In the genomic region with DNA sequence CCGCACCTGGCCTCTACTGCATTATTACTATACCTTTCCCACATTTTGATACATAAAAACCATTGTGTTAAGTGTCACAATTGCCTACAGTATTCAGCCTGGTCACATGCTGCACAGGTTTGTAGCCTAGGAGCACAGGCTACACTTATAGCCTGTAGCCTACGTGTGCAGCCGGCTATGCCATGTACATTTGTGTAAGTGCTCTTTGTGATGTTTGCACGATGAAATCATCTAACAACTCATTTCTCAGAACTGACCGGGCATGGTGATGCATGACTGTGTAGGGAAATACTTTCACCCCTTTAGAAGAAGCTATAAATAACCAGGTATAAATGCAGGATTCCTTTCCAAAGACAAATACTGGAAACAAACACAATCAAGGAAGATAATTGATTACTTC, we compare ENCODE assay signal across 12 cellular contexts. TPM values are rescaled to one million over a fixed set of nuclear protein-coding genes. Genes with fewer than 3 reads are reported as not detected.
DNase-seq lines count a peak whose midpoint lies in the region; ATAC-seq, FAIRE-seq and TF ChIP-seq lines count a peak whose summit lies in the region.
"Had no signal": no experiment of that assay in that cellular context is flagged by ENCODE, and none has a peak within 500 bp of the region (broad histone marks: within the 10 kb centered on the region; RNA-seq: fewer than 3 reads in every experiment).

No MANE protein-coding gene starts in this region.

- no peak for ATAC-seq in stimulated activated effector memory CD8-positive, alpha-beta T cell treated with anti-CD3 and anti-CD28 coated beads, Interleukin-12 subunit alpha, Interleukin-12 subunit beta, amount 100 ng/mL, for 72 hours

- DNase-seq in EL (peak; percentile 81), RCC 7860 (ENCODE audit: low spot score) (peak; percentile 79), epithelial cell of esophagus (ENCODE audit: low read depth) (peak; percentile 97), osteoblast (ENCODE audit: insufficient read length, low spot score, missing footprints) (no peak), GOT3 (lab: John Stamatoyannopoulos, UW) (no peak), endodermal cell (no peak), germinal center (ENCODE audit: low spot score) (no peak)
- DNase-seq in stimulated activated effector memory CD8-positive, alpha-beta T cell treated with anti-CD3 and anti-CD28 coated beads, Interleukin-12 subunit alpha, Interleukin-12 subunit beta, amount 100 ng/mL, for 72 hours (ENCODE audit: low spot score in 2 of 2) = no peak
- DNase-seq: adrenal gland, NCI-H1105, retina, T-helper 9 cell had no signal

- no peak overlapping the region for H2AFZ ChIP-seq in osteoblast (ENCODE audit: low read length)

- H3K9me3 Mint-ChIP-seq in stimulated activated effector memory CD8-positive, alpha-beta T cell treated with anti-CD3 and anti-CD28 coated beads, Interleukin-12 subunit alpha, Interleukin-12 subunit beta, amount 100 ng/mL, for 72 hours = no peaks in the 10 kb centered on the region
- no peaks in the 10 kb centered on the region for H3K9me3 Mint-ChIP-seq in endodermal cell

- H3K27ac ChIP-seq in osteoblast (ENCODE audit: low read depth, low read length) (peak overlapping the region; percentile 55), endodermal cell (ENCODE audit: low read depth, low read length) (no peak overlapping the region)
- H3K27ac ChIP-seq: adrenal gland had no signal

- TF ChIP-seq CTCF in epithelial cell of esophagus (IDR thresholded peaks at IDR 0.05; ENCODE audit: insufficient read depth, low read depth, low read length, missing control alignments) (no peak), osteoblast (IDR thresholded peaks at IDR 0.05; ENCODE audit: extremely low read depth, low read depth, low read length) (no peak), endodermal cell (conservative IDR thresholded peaks at IDR 0.05) (no peak)

- H3K4me3 ChIP-seq in epithelial cell of esophagus (ENCODE audit: low read length) = no peak overlapping the region
- H3K4me3 ChIP-seq in osteoblast (ENCODE audit: insufficient read depth, low read length) = no peak overlapping the region
- H3K4me3 ChIP-seq in endodermal cell (ENCODE audit: low read length) = no peak overlapping the region
- H3K4me3 ChIP-seq: adrenal gland had no signal

- no peaks in the 10 kb centered on the region for H3K36me3 Mint-ChIP-seq in stimulated activated effector memory CD8-positive, alpha-beta T cell treated with anti-CD3 and anti-CD28 coated beads, Interleukin-12 subunit alpha, Interleukin-12 subunit beta, amount 100 ng/mL, for 72 hours
- no peaks in the 10 kb centered on the region for H3K36me3 Mint-ChIP-seq in endodermal cell (ENCODE audit: low read depth)

- H3K4me1 Mint-ChIP-seq in stimulated activated effector memory CD8-positive, alpha-beta T cell treated with anti-CD3 and anti-CD28 coated beads, Interleukin-12 subunit alpha, Interleukin-12 subunit beta, amount 100 ng/mL, for 72 hours = no peaks in the 10 kb centered on the region
- H3K4me1 Mint-ChIP-seq in endodermal cell = peaks cover 19% of the 10 kb centered on the region

- H3K9ac ChIP-seq in endodermal cell (ENCODE audit: extremely low read depth, low read length, poor library complexity, severe bottlenecking) = no peak overlapping the region

- H3K4me2 ChIP-seq in osteoblast (ENCODE audit: insufficient read depth, low read length) = peak overlapping the region; percentile 20

- H3K79me2 ChIP-seq in osteoblast (ENCODE audit: insufficient read depth, low read length) = no peaks in the 10 kb centered on the region

- H3K27me3 ChIP-seq in osteoblast (ENCODE audit: insufficient read depth, low read length) (no peaks in the 10 kb centered on the region), endodermal cell (ENCODE audit: control insufficient read depth, insufficient read depth, low read length, poor library complexity, severe bottlenecking) (no peaks in the 10 kb centered on the region)
- H3K27me3 ChIP-seq: adrenal gland had no signal

- H3K4me3 Mint-ChIP-seq in stimulated activated effector memory CD8-positive, alpha-beta T cell treated with anti-CD3 and anti-CD28 coated beads, Interleukin-12 subunit alpha, Interleukin-12 subunit beta, amount 100 ng/mL, for 72 hours = no peak overlapping the region
- no peak overlapping the region for H3K4me3 Mint-ChIP-seq in endodermal cell

- H3K9me3 ChIP-seq in osteoblast (ENCODE audit: low read depth, low read length) = no peaks in the 10 kb centered on the region
- H3K9me3 ChIP-seq in endodermal cell (ENCODE audit: control insufficient read depth, low read length) = no peaks in the 10 kb centered on the region
- H3K9me3 ChIP-seq: adrenal gland had no signal

- FAIRE-seq in RCC 7860 (lab: Jason Lieb, UNC) = peak; percentile 59

- no peak overlapping the region for H3K27ac Mint-ChIP-seq in stimulated activated effector memory CD8-positive, alpha-beta T cell treated with anti-CD3 and anti-CD28 coated beads, Interleukin-12 subunit alpha, Interleukin-12 subunit beta, amount 100 ng/mL, for 72 hours
- H3K27ac Mint-ChIP-seq in endodermal cell = no peak overlapping the region

- no peaks in the 10 kb centered on the region for H3K27me3 Mint-ChIP-seq in endodermal cell (ENCODE audit: insufficient read depth)

- 91 to 100% methylated on average over 1 to 5 of the region's 5 CpGs for WGBS in endodermal cell (ENCODE audit: insufficient coverage in 1 of 2, insufficient read length in 1 of 2), 2 experiments

- no peaks in the 10 kb centered on the region for H3K36me3 ChIP-seq in osteoblast (ENCODE audit: insufficient read depth, low read length)
- no peaks in the 10 kb centered on the region for H3K36me3 ChIP-seq in endodermal cell (ENCODE audit: control insufficient read depth, insufficient read depth, low read length)
- H3K36me3 ChIP-seq: adrenal gland had no signal

- peaks cover 5% of the 10 kb centered on the region for H3K4me1 ChIP-seq in osteoblast (ENCODE audit: insufficient read depth, low read length)
- H3K4me1 ChIP-seq in endodermal cell (ENCODE audit: control insufficient read depth, insufficient read depth, low read length) = no peaks in the 10 kb centered on the region
- H3K4me1 ChIP-seq: adrenal gland had no signal

- no peaks in the 10 kb centered on the region for H4K20me1 ChIP-seq in osteoblast (ENCODE audit: insufficient read depth, low read length)

RNA-seq across cellular contexts. Expression of a gene that starts 12.1 kb away (rescaled TPM):
- 0.29 and 1.1 TPM in 2 replicates for total RNA-seq in osteoblast
- total RNA-seq in endodermal cell = not detected
- 0.75 TPM for polyA plus RNA-seq in endodermal cell (2013, experiment 1 of 2)
- polyA plus RNA-seq in endodermal cell (2013, experiment 2 of 2) = 0.91 TPM

Comparison
In these comparisons a context has a peak if more than half of its experiments do, and no peak if none do; other contexts are left out.
1. DNase-seq: peak in EL (single experiment), RCC 7860 (single experiment) and epithelial cell of esophagus (single experiment); none in osteoblast (single experiment), stimulated activated effector memory CD8-positive, alpha-beta T cell treated with anti-CD3 and anti-CD28 coated beads, Interleukin-12 subunit alpha, Interleukin-12 subunit beta, amount 100 ng/mL, for 72 hours (0 of 2), GOT3 (single experiment), endodermal cell (single experiment) and germinal center (single experiment).